Comparison of ENCODE assay signal across 19 cellular contexts in the genomic region with DNA sequence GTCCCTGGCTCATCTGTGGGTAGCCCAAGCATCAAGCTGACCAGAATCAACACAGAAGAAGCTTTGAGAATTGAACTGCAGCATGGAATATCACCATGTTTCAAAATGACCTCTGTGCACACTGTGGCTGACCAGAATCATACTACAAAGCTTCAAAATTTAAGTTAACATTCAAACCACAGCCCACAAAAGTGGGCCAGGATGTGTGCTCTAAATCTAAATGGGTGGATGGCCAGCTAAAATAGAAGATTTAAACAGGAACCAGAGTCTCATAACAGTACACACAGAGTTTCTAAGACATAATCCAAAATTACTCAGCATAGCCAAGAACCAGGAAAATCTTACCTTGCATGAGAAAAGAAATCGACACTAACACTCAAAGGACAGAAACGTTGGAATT. TPM values are rescaled to one million over a fixed set of nuclear protein-coding genes. Genes with fewer than 3 reads are reported as not detected.
DNase-seq lines count a peak whose midpoint lies in the region; ATAC-seq and TF ChIP-seq lines count a peak whose summit lies in the region.
"Had no signal": no experiment of that assay in that cellular context is flagged by ENCODE, and none has a peak within 500 bp of the region (broad histone marks: within the 10 kb centered on the region; RNA-seq: fewer than 3 reads in every experiment).

No MANE protein-coding gene starts in this region.

- H3K9me3 Mint-ChIP-seq in Calu3 (ENCODE audit: low read depth, unreplicated experiment), result peaks cover 2% of the 10 kb centered on the region
- peaks cover 5% of the 10 kb centered on the region for H3K9me3 Mint-ChIP-seq in endothelial cell (ENCODE audit: unreplicated experiment)

- peak; percentile 76 for ATAC-seq in GM18870 (IDR thresholded peaks at IDR 0.05; ENCODE audit: unreplicated experiment)
- peak; percentile 95 for ATAC-seq in HG02610 (IDR thresholded peaks at IDR 0.05; ENCODE audit: unreplicated experiment)
- ATAC-seq in HG03432 (IDR thresholded peaks at IDR 0.05; ENCODE audit: unreplicated experiment), result peak; percentile 67
- no peak for ATAC-seq in GM21717 (IDR thresholded peaks at IDR 0.05; ENCODE audit: unreplicated experiment)
- ATAC-seq: CD8-positive, alpha-beta T cell had no signal

- BruUV-seq in Calu3 (replicated peaks; lab: Mats Ljungman, UMichigan), result no TSS peak

- H3K27me3 Mint-ChIP-seq in Calu3 (ENCODE audit: unreplicated experiment) (no peaks in the 10 kb centered on the region), endothelial cell (ENCODE audit: unreplicated experiment) (peaks cover 3% of the 10 kb centered on the region)
- H3K27me3 Mint-ChIP-seq: activated B cell treated with CpG ODN at 0.5 μM for 24 hours had no signal

- H3K27ac Mint-ChIP-seq in Calu3 (ENCODE audit: unreplicated experiment) (no peak overlapping the region), endothelial cell (ENCODE audit: unreplicated experiment) (no peak overlapping the region)
- H3K27ac Mint-ChIP-seq: activated B cell treated with CpG ODN at 0.5 μM for 24 hours; CD8-positive, alpha-beta T cell; endodermal cell; mesothelial cell of epicardium had no signal

- intact Hi-C loops in Calu3 (cut with micrococcal nuclease; ENCODE audit: unreplicated experiment), result no loop called here

- H3K36me3 Mint-ChIP-seq in Calu3 (ENCODE audit: insufficient read depth, unreplicated experiment) (no peaks in the 10 kb centered on the region), endothelial cell (ENCODE audit: low read depth, unreplicated experiment) (peaks cover 7% of the 10 kb centered on the region)

- H3K4me3 ChIP-seq in GM12865 (ENCODE audit: low read depth, low read length), result no peak overlapping the region

- no peaks in the 10 kb centered on the region for H3K4me1 Mint-ChIP-seq in Calu3 (ENCODE audit: low read depth, unreplicated experiment)
- H3K4me1 Mint-ChIP-seq in endothelial cell (ENCODE audit: unreplicated experiment), result peaks cover 3% of the 10 kb centered on the region
- H3K4me1 Mint-ChIP-seq: endodermal cell, mesothelial cell of epicardium had no signal

- TF ChIP-seq CTCF in GM12865 (IDR thresholded peaks at IDR 0.05; ENCODE audit: insufficient read depth, low read depth, low read length, missing control alignments) (no peak), Calu3 (IDR thresholded peaks at IDR 0.05; ENCODE audit: unreplicated experiment) (no peak), endothelial cell (IDR thresholded peaks at IDR 0.05; ENCODE audit: unreplicated experiment) (no peak)

- CTCF ChIA-PET in Calu3 (lab: Charles Lee), result no interaction called here

- H3K4me3 Mint-ChIP-seq in Calu3 (ENCODE audit: low read depth, unreplicated experiment) (no peak overlapping the region), endothelial cell (ENCODE audit: unreplicated experiment) (no peak overlapping the region)
- H3K4me3 Mint-ChIP-seq: activated B cell treated with CpG ODN at 0.5 μM for 24 hours; CD8-positive, alpha-beta T cell; endodermal cell; mesothelial cell of epicardium had no signal

- DNase-seq in GM12865 (ENCODE audit: low read depth) (peak; percentile 62), Calu3 (no peak), endothelial cell (ENCODE audit: low spot score) (no peak), DMS79 (lab: John Stamatoyannopoulos, UW) (no peak)
- DNase-seq: activated B cell treated with CpG ODN at 0.5 μM for 24 hours; activated gamma-delta T cell; amniotic stem cell; CD8-positive, alpha-beta T cell; endodermal cell; hypothalamus; NCI-H187; NCI-H446; retina; SHP77 treated with DMSO at 0.1 percent for 48 hours had no signal

RNA-seq across cellular contexts. Expression of a gene that starts 46.1 kb away (rescaled TPM):
- total RNA-seq in Calu3 (2022) (49.9 and 56.6 TPM in 2 replicates), endothelial cell (ENCODE audit: unreplicated experiment) (73.4 TPM)
